ENCODE assay signal across 26 cellular contexts in the genomic region with DNA sequence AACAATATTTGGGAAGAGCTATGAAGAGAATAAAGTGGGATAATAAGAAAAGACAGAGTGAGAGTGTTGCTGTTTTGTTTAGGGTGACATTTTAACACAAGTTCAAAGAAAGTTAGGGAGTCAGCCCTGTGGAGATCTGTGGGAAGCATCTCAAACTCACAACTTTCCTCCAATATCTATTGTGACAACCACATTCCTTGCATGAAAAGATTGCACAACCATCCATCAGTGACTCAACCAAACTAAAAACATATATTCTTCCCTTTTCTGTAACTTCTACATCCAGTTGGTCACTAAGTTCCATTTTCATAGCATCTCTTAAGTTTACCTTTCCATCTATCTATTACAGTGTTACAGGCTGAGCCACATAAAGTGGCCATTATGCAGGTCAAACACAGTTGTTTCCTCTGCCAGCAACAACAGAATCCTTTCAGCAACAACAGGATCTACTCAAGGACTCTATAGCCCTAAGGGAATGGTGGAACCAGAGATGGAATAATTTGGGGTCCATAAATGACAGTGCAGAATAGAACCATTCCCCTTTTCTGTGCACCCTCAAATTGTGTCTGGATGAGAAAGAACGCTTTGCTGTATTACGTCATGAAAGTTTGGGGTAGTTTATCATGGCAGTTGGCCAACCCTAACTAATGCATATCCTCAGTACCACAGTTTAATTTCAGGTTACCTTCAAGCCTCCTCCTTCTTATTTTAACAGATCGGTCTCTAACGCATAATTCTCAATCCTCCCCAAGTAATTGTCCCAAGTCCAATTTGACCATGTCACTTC.
DNase-seq lines count a peak whose midpoint lies in the region; ATAC-seq, FAIRE-seq and TF ChIP-seq lines count a peak whose summit lies in the region.
"Had no signal": no experiment of that assay in that cellular context is flagged by ENCODE, and none has a peak within 500 bp of the region (broad histone marks: within the 10 kb centered on the region; RNA-seq: fewer than 3 reads in every experiment).

No MANE protein-coding gene starts in this region.

- H3K4me2 ChIP-seq in GM23248 (ENCODE audit: unreplicated experiment) (no peak overlapping the region), keratinocyte (ENCODE audit: control insufficient read depth, extremely low read depth, insufficient read depth, low read depth, low read length) (no peak overlapping the region)
- H3K4me2 ChIP-seq: hepatocyte had no signal

- peak; percentile 44 for DNase-seq in GM23248
- DNase-seq in MV-4-11 (lab: John Stamatoyannopoulos, UW): peak; percentile 42
- peak; percentile 19 for DNase-seq in choroid plexus epithelial cell (ENCODE audit: low read depth)
- no peak for DNase-seq in keratinocyte (ENCODE audit: low read depth, low spot score)
- DNase-seq in cerebellum (ENCODE audit: low spot score): no peak
- no peak for DNase-seq in WERI-Rb-1
- DNase-seq in sciatic nerve (ENCODE audit: low spot score): no peak
- DNase-seq: activated CD4-positive, alpha-beta T cell treated with anti-CD3 and anti-CD28 coated beads for 48 hours; activated effector memory CD4-positive, alpha-beta T cell treated with Interleukin-2 at 50 U/mL for 16 hours; anterior cingulate cortex; left colon; mucosa of descending colon; NCI-H1417 treated with DMSO at 0.1 percent for 48 hours; NCI-H2029 treated with DMSO at 0.1 percent for 48 hours; NCI-H526; NK-92 treated with Interleukin-12 subunit alpha and Interleukin-12 subunit beta, amount 100 ng/mL, for 24 hours; Peyer's patch; SHP77 treated with DMSO at 0.1 percent for 48 hours; substantia nigra; T-helper 9 cell had no signal

- H2AFZ ChIP-seq in GM23248 (no peak overlapping the region), keratinocyte (ENCODE audit: control insufficient read depth, low read length) (no peak overlapping the region)
- H2AFZ ChIP-seq: hepatocyte had no signal

- 79 to 88% methylated on average over 4 of the region's 4 CpGs for WGBS in GM23248 (ENCODE audit: low coverage in 1 of 2, low lambda C conversion rate in 2 of 2, missing lambda C conversion rate in 2 of 2), 2 experiments

- no peaks in the 10 kb centered on the region for H3K4me1 ChIP-seq in GM23248 (ENCODE audit: insufficient read depth)
- H3K4me1 ChIP-seq in keratinocyte (ENCODE audit: control insufficient read depth, extremely low read depth, insufficient read depth, low read length): no peaks in the 10 kb centered on the region
- H3K4me1 ChIP-seq: gastroesophageal sphincter, Peyer's patch had no signal

- H3K79me2 ChIP-seq in GM23248 (ENCODE audit: insufficient read depth): no peaks in the 10 kb centered on the region
- no peaks in the 10 kb centered on the region for H3K79me2 ChIP-seq in keratinocyte (ENCODE audit: control insufficient read depth, insufficient read depth, low read length)
- H3K79me2 ChIP-seq: hepatocyte had no signal

- H4K20me1 ChIP-seq in GM23248 (ENCODE audit: insufficient read depth): no peaks in the 10 kb centered on the region
- no peaks in the 10 kb centered on the region for H4K20me1 ChIP-seq in keratinocyte (ENCODE audit: control insufficient read depth, extremely low read depth, insufficient read depth, low read length)

- no peaks in the 10 kb centered on the region for H3F3A ChIP-seq in GM23248 (ENCODE audit: insufficient read depth)

- no peaks in the 10 kb centered on the region; the same call in 1 of the 2 replicates for H3K27me3 ChIP-seq in GM23248 (replicated peaks; ENCODE audit: insufficient read depth)
- no peaks in the 10 kb centered on the region for H3K27me3 ChIP-seq in keratinocyte (ENCODE audit: control insufficient read depth, extremely low read depth, insufficient read depth, low read length)
- H3K27me3 ChIP-seq in WERI-Rb-1 (ENCODE audit: insufficient read depth, low read depth, severe bottlenecking): no peaks in the 10 kb centered on the region
- H3K27me3 ChIP-seq: gastroesophageal sphincter, hepatocyte, Peyer's patch had no signal

- intact Hi-C loops in sciatic nerve (cut with DNase I): no loop called here

- dilution Hi-C loops in keratinocyte (cut with MboI; ENCODE audit: extremely low pct_ligation_motif_present, low sequenced_read_pairs): no loop called here

- H3K27ac ChIP-seq in GM23248 (no peak overlapping the region), keratinocyte (ENCODE audit: control insufficient read depth, insufficient read depth, low read length) (no peak overlapping the region), WERI-Rb-1 (no peak overlapping the region)
- H3K27ac ChIP-seq: gastroesophageal sphincter, hepatocyte, Peyer's patch had no signal

- peak; percentile 79 for FAIRE-seq in keratinocyte (lab: Jason Lieb, UNC)
- FAIRE-seq: G401.6 had no signal

- H3K9me3 ChIP-seq in GM23248 (ENCODE audit: low read depth): no peaks in the 10 kb centered on the region
- H3K9me3 ChIP-seq in keratinocyte (ENCODE audit: control insufficient read depth, low read depth, low read length): no peaks in the 10 kb centered on the region
- H3K9me3 ChIP-seq in WERI-Rb-1 (ENCODE audit: severe bottlenecking): no peaks in the 10 kb centered on the region
- H3K9me3 ChIP-seq: gastroesophageal sphincter, mucosa of descending colon, Peyer's patch had no signal

- H3K9ac ChIP-seq in GM23248 (no peak overlapping the region), keratinocyte (ENCODE audit: control insufficient read depth, extremely low read depth, insufficient read depth, low read length) (no peak overlapping the region)

- no peaks in the 10 kb centered on the region for H3K9me2 ChIP-seq in GM23248 (ENCODE audit: insufficient read depth)

- no peak overlapping the region for H3K4me3 ChIP-seq in GM23248
- no peak overlapping the region for H3K4me3 ChIP-seq in choroid plexus epithelial cell (ENCODE audit: low read depth, low read length)
- H3K4me3 ChIP-seq in keratinocyte (ENCODE audit: control insufficient read depth in 2 of 3, extremely low read depth in 1 of 3, insufficient read depth in 2 of 3, low read depth in 1 of 3, low read length in 3 of 3): no peak overlapping the region
- H3K4me3 ChIP-seq in WERI-Rb-1 (ENCODE audit: low read depth, low read length): no peak overlapping the region
- H3K4me3 ChIP-seq: gastroesophageal sphincter, hepatocyte, mucosa of descending colon, Peyer's patch had no signal

- in situ Hi-C loops in GM23248 (cut with MboI): no loop called here

- no peak for TF ChIP-seq CTCF in choroid plexus epithelial cell (conservative IDR thresholded peaks at IDR 0.05; ENCODE audit: low read depth, low read length)
- TF ChIP-seq CTCF in keratinocyte (optimal IDR thresholded peaks at IDR 0.05 in 1 of 3, IDR thresholded peaks at IDR 0.05 in 1 of 3, conservative IDR thresholded peaks at IDR 0.05 in 1 of 3; ENCODE audit: extremely low read depth in 1 of 3, insufficient read depth in 2 of 3, low read length in 3 of 3): no peak
- TF ChIP-seq CTCF in WERI-Rb-1 (IDR thresholded peaks at IDR 0.05; ENCODE audit: low read depth, low read length): no peak

- H3K36me3 ChIP-seq in GM23248 (ENCODE audit: low read depth): no peaks in the 10 kb centered on the region
- H3K36me3 ChIP-seq in keratinocyte (ENCODE audit: control insufficient read depth in 2 of 2, extremely low read depth in 1 of 2, insufficient read depth in 2 of 2, low read length in 2 of 2): no peaks in the 10 kb centered on the region
- H3K36me3 ChIP-seq in WERI-Rb-1: no peaks in the 10 kb centered on the region
- H3K36me3 ChIP-seq: gastroesophageal sphincter, Peyer's patch had no signal

- no peak for ATAC-seq in sciatic nerve
- ATAC-seq: activated naive CD4-positive, alpha-beta T cell treated with anti-CD3 and anti-CD28 coated beads, Interleukin-2, amount 50 U/mL, for 72 hours; gastroesophageal sphincter; left colon; mucosa of descending colon; natural killer cell treated with Interleukin-12 subunit alpha and Interleukin-12 subunit beta and Interleukin-15 and Interleukin-18, amount 100 ng/mL, for 72 hours; stimulated activated effector memory CD8-positive, alpha-beta T cell treated with anti-CD3 and anti-CD28 coated beads, Interleukin-12 subunit alpha, Interleukin-12 subunit beta, amount 100 ng/mL, for 72 hours had no signal

- no peaks in the 10 kb centered on the region for H3K9me1 ChIP-seq in keratinocyte (ENCODE audit: control insufficient read depth, extremely low read depth, insufficient read depth, low read length)

Comparison
In these comparisons a context has a peak if more than half of its experiments do, and no peak if none do; other contexts are left out.
1. DNase-seq: peak in GM23248 (single experiment), MV-4-11 (single experiment) and choroid plexus epithelial cell (single experiment); none in keratinocyte (single experiment), cerebellum (single experiment), WERI-Rb-1 (single experiment) and sciatic nerve (single experiment).